In the genomic region with DNA sequence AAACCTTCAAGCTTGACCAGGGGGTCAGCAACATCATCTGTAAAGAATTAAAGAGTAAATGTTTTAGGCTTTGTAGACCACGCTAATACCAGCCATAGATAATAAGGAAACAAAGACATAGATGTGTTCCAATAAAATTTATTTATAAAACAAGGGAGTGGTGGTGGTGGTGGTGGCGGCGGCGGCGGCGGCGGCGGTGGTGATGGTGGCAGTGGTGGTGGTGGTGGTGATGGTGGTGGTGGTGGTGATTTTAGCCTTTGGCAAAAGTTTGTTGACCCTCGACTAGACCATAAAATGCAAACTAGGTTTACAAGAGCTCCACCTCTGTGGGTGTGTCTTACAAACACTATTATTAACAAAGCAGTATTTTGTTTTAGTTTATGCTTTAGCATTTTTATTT, we compare ENCODE assay signal across 3 cellular contexts.
"Had no signal": no experiment of that assay in that cellular context is flagged by ENCODE, and none has a peak within 500 bp of the region (broad histone marks: within the 10 kb centered on the region; RNA-seq: fewer than 3 reads in every experiment).

No MANE protein-coding gene starts in this region.

- H3K4me3 ChIP-seq: GM12878 had no signal

- DNase-seq: GDM1, GF-D8 had no signal
